Comparison of ENCODE assay signal across 16 cellular contexts in the genomic region with DNA sequence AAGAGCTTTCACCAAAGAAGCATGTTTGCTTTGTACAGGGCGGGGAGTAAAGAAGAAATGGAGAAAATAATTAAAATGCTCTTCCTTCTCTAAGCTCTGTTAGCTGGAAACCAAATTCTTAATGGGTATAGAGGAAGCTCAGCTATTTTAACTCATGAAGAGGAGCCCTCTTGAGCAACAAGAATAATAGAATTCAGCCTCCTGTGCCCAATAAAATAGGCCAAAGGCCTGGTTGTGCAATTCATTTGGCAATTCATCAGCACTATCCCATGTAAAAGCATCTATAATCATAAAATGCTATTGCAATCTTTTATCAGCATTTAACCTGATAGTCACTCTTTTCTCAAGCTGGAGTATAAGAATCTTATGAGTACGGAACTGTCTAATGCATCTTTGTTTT.
"Had no signal": no experiment of that assay in that cellular context is flagged by ENCODE, and none has a peak within 500 bp of the region (broad histone marks: within the 10 kb centered on the region; RNA-seq: fewer than 3 reads in every experiment).

No MANE protein-coding gene starts in this region.

- ATAC-seq: lower lobe of right lung, pancreas had no signal

- H3K9me3 ChIP-seq: colonic mucosa, lower lobe of right lung, pancreas, stomach, testis, upper lobe of left lung had no signal

- DNase-seq: activated CD4-positive, alpha-beta T cell treated with anti-CD3 and anti-CD28 coated beads, Interleukin-2, amount 10 ng/mL, durations not matched to agents 7 days and 5 days; activated CD4-positive, CD25-positive, alpha-beta regulatory T cell; activated naive CD4-positive, alpha-beta T cell treated with Interleukin-2 at 50 U/mL for 16 hours; colonic mucosa; foreskin melanocyte; head of caudate nucleus; immature natural killer cell; lower lobe of right lung; pancreas; stimulated activated CD4-positive, alpha-beta T cell treated with anti-CD3 and anti-CD28 coated beads, Interleukin-12 subunit alpha, Interleukin-12 subunit beta, amount 100 ng/mL, for 4 hours; stimulated activated CD4-positive, alpha-beta T cell treated with anti-CD3 and anti-CD28 coated beads, Interleukin-2, amount 100 ng/mL, for 24 hours; stomach; SW 1271; testis; upper lobe of left lung had no signal

- H3K36me3 ChIP-seq: cardiac muscle cell, colonic mucosa, lower lobe of right lung, pancreas, stomach, upper lobe of left lung had no signal

- H3K4me3 ChIP-seq: cardiac muscle cell, colonic mucosa, lower lobe of right lung, pancreas, stomach, testis, upper lobe of left lung had no signal

- H3K4me1 ChIP-seq: colonic mucosa, lower lobe of right lung, pancreas, stomach, testis, upper lobe of left lung had no signal

- H3K27ac ChIP-seq: cardiac muscle cell, colonic mucosa, lower lobe of right lung, pancreas, stomach, testis, upper lobe of left lung had no signal

- H3K27me3 ChIP-seq: cardiac muscle cell, colonic mucosa, pancreas, stomach, testis, upper lobe of left lung had no signal
